In the genomic region with DNA sequence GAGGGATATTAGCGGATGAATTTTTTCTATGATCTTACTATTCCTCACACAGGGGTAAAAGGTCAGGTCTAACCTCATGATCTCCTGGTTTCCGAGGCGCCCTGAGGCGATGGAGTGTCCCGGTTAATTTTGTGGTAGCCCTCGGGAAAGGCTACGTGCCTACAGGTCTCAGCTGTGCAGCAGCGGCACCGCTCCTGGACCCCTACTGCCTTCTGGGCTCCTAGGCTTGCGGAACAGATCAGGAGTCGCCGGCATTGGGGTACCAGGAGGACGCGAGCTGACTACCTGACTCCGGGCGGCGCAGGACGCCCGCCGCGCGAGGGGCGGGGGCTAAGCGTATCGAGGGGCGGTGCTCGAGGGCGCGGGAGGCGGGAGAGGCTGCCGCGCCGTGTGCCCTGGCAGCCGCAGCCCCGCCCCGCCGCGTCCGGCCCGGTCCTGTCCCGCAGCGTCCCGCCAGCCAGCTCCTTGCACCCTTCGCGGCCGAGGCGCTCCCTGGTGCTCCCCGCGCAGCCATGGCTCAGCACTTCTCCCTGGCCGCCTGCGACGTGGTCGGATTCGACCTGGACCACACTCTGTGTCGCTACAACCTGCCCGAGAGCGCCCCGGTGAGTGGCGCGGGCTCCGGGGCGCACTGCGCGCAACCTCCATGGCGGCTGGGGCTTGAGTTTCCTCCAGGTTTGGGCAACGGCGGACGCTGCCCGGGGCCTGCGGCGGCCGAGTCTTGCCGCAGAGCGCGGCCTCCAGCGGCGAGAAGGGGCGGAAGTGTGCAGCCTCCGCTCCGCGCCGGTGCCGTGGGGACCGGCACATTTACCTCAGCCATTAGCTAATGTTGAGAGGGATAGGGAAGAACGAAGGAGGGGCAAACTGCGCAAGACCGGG, we compare ENCODE assay signal across 8 cellular contexts. TPM values are rescaled to one million over a fixed set of nuclear protein-coding genes. Genes with fewer than 3 reads are reported as not detected.
DNase-seq lines count a peak whose midpoint lies in the region; ATAC-seq, FAIRE-seq and TF ChIP-seq lines count a peak whose summit lies in the region.

A gene (plus strand): TSS at position 435 of the 879 bp plus-strand sequence. CDS start 78 bp downstream, at position 513.

- H3K27ac ChIP-seq in adrenal gland (peak within 1 kb of the TSS; percentile 94 to 99 (median 99)), vagina (peak within 1 kb of the TSS; percentile 89)

- H3K4me1 ChIP-seq in adrenal gland (replicated peaks in 1 of 2), result peaks cover 37 to 59% of the 10 kb centered on the region in 2 donors
- H3K4me1 ChIP-seq in vagina, result peaks cover 28% of the 10 kb centered on the region

- ATAC-seq in HG02642 (IDR thresholded peaks at IDR 0.05; ENCODE audit: poor library complexity, unreplicated experiment) (peak; percentile 90), left ventricle myocardium superior (peak; percentile 97)

- peak; percentile 79 for DNase-seq in GM12891 (ENCODE audit: insufficient read length, low spot score)
- peak; percentile 84 for DNase-seq in NCI-H1105 (lab: John Stamatoyannopoulos, UW)
- DNase-seq in T-helper 1 cell, result peak; percentile 62 to 89 (median 70)
- peak; percentile 79 to 90 (median 88) for DNase-seq in adrenal gland
- peak; percentile 93 for DNase-seq in left ventricle myocardium superior
- peak; percentile 13 for DNase-seq in pulmonary artery endothelial cell (ENCODE audit: low read depth, low spot score)
- DNase-seq in vagina (ENCODE audit: extremely low spot score in 2 of 2), result no peak

- TF ChIP-seq POLR2A in GM12891 (IDR thresholded peaks at IDR 0.05; ENCODE audit: low read depth, low read length), result peak; percentile 87; the same call in 1 of the 2 replicates
- peak; percentile 71 to 95 for TF ChIP-seq POLR2A in adrenal gland (IDR thresholded peaks at IDR 0.05)
- TF ChIP-seq POLR2A in vagina (IDR thresholded peaks at IDR 0.05), result peak in 1 of 2 donors; percentile 47

- no peaks in the 10 kb centered on the region for H3K27me3 ChIP-seq in adrenal gland
- H3K27me3 ChIP-seq in vagina, result no peaks in the 10 kb centered on the region

- peak; percentile 99 for FAIRE-seq in GM12891 (lab: Jason Lieb, UNC)

- WGBS in adrenal gland, 4 donors, result 0 to 1% (median 0%) methylated on average over 19 to 87 of the region's 87 CpGs

- H3K9me3 ChIP-seq in adrenal gland (replicated peaks in 1 of 3) (no peaks in the 10 kb centered on the region), vagina (no peaks in the 10 kb centered on the region)

- TF ChIP-seq CTCF in adrenal gland (IDR thresholded peaks at IDR 0.05), result peak in 4 of 6 experiments; percentile 18 to 50 (median 20)
- peak in 1 of 3 experiments; percentile 43 for TF ChIP-seq CTCF in vagina (IDR thresholded peaks at IDR 0.05)

- peak within 1 kb of the TSS; percentile 73 to 97 (median 84) for H3K4me3 ChIP-seq in adrenal gland
- peak within 1 kb of the TSS; percentile 63 to 78 for H3K4me3 ChIP-seq in vagina

- intact Hi-C loops in adrenal gland (cut with DNase I) (no loop called here), left ventricle myocardium superior (cut with micrococcal nuclease) (no loop called here), vagina (cut with DNase I) (no loop called here)

- H3K36me3 ChIP-seq in adrenal gland (replicated peaks in 1 of 2), result no peaks in the 10 kb centered on the region
- H3K36me3 ChIP-seq in vagina, result no peaks in the 10 kb centered on the region

TF ChIP-seq in GM12891, 5 proteins besides CTCF, POLR2A, EP300 and RAD21:
- peak; percentile 67 for TF ChIP-seq TAF1 (IDR thresholded peaks at IDR 0.05; ENCODE audit: low read depth, low read length)
- no peak for TF ChIP-seq POU2F2 (IDR thresholded peaks at IDR 0.05; ENCODE audit: low read depth, low read length)
- TF ChIP-seq POLR2AphosphoS5 (IDR thresholded peaks at IDR 0.05; ENCODE audit: low read depth, low read length), result peak; percentile 82
- no peak for TF ChIP-seq SPI1 (IDR thresholded peaks at IDR 0.05; ENCODE audit: low read depth, low read length)
- TF ChIP-seq PAX5 (IDR thresholded peaks at IDR 0.05; ENCODE audit: insufficient read depth, low read length, severe bottlenecking), result no peak

RNA-seq across cellular contexts. Expression of the gene that starts here (rescaled TPM):
- 68.8 TPM for polyA plus RNA-seq in GM12891 (2012; ENCODE audit: low read depth, missing spikeins)
- 10 to 100 TPM; 13.7 to 90.9 (median 49.2) TPM for total RNA-seq in adrenal gland
- 10 to 100 TPM; 16.2 to 45.5 (median 21.2) TPM for polyA plus RNA-seq in adrenal gland
- total RNA-seq in left ventricle myocardium superior, result 55.0 TPM
- 9.5 and 14.6 TPM in 2 replicates for total RNA-seq in pulmonary artery endothelial cell
- 6.1 TPM for total RNA-seq in vagina

Comparison
In these comparisons a context has a peak if more than half of its experiments do, and no peak if none do; other contexts are left out.
1. DNase-seq: peak in GM12891 (single experiment), NCI-H1105 (single experiment), T-helper 1 cell (5 of 5), adrenal gland (7 of 7), left ventricle myocardium superior (single experiment) and pulmonary artery endothelial cell (single experiment); none in vagina (0 of 2).